In the genomic region with DNA sequence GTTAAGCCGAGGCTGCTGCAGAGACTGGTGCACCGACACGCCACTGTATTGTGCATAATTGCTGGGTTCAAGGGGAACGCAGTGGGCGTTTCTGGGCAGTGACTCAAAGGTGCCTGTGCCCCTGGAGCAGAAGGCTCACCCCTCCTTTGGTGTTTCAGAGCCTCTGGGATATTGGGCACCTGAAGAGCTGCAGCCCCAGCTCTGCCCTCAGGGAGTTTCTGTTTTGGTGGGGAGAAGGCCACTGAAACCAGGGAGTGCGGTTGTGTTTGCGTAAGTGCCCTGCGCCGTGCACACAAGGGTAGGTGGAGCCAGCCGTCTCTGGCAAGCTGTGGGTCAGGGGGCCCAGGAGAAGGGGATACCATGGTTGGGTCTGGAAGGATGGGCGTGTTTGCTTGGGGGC, we compare ENCODE assay signal across 2 cellular contexts. TPM values are rescaled to one million over a fixed set of nuclear protein-coding genes. Genes with fewer than 3 reads are reported as not detected.
"Had no signal": no experiment of that assay in that cellular context is flagged by ENCODE, and none has a peak within 500 bp of the region (broad histone marks: within the 10 kb centered on the region; RNA-seq: fewer than 3 reads in every experiment).

No MANE protein-coding gene starts in this region.

RNA-seq across cellular contexts. Expression of gene ZP3, which starts 51.5 kb away (rescaled TPM):
- total RNA-seq: cardiac septum, chondrocyte had no signal
